ENCODE assay signal across 8 cellular contexts in the genomic region with DNA sequence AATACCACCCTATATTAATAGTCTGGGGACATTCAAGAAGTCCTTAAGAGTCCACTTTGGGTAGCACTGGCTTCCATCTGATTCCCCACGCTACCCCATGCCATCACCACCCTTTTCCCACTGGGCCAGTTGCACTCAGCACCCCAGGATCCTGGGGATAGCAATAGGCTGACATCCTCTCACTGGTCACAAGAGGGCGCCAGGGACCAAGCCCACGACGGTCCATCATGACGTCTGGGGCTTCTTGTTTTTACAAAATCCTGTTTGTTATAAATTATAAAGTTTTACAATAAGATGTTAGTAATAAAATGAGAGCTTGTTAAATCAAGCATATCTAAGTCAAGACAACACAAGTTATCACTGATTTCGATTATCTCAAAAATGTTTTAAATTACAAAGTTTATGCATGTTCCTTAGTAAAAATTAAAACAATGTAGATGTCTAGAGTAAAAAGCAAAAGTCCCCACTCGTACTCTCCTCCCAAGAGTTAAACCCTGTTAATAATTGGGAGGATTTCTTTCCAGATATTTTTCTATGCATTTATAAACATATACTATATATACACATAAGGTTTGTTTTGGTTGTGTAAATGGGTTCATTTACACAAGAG. TPM values are rescaled to one million over a fixed set of nuclear protein-coding genes. Genes with fewer than 3 reads are reported as not detected.
DNase-seq lines count a peak whose midpoint lies in the region; TF ChIP-seq lines count a peak whose summit lies in the region.

No MANE protein-coding gene starts in this region.

- peaks cover 12% of the 10 kb centered on the region for H3K27me3 Mint-ChIP-seq in osteocyte (ENCODE audit: unreplicated experiment)

- no peaks in the 10 kb centered on the region for H3K9me3 ChIP-seq in vagina

- DNase-seq in GM19240 (ENCODE audit: insufficient read length, low spot score) (peak; percentile 64), HL-60 (ENCODE audit: low read depth in 1 of 2, low spot score in 1 of 2) (peak; percentile 37 to 71), OCI-M1 (lab: John Stamatoyannopoulos, UW) (peak; percentile 73), activated T-cell treated with anti-CD3 and anti-CD28 coated beads for 48 hours (ENCODE audit: low read depth) (peak; percentile 53), fibroblast of mammary gland (ENCODE audit: low read depth) (peak; percentile 69), osteocyte (ENCODE audit: extremely low spot score, unreplicated experiment) (no peak), vagina (ENCODE audit: extremely low spot score in 2 of 2) (no peak)

- no peak for TF ChIP-seq POLR2A in vagina (IDR thresholded peaks at IDR 0.05)

- no peaks in the 10 kb centered on the region for H3K4me1 Mint-ChIP-seq in osteocyte (ENCODE audit: unreplicated experiment)

- no peak overlapping the region for H3K4me3 Mint-ChIP-seq in osteocyte (ENCODE audit: unreplicated experiment)

- H3K36me3 Mint-ChIP-seq in osteocyte (ENCODE audit: unreplicated experiment) = peaks cover 28% of the 10 kb centered on the region

- H3K4me3 ChIP-seq in HL-60 (replicated peaks; ENCODE audit: insufficient read depth, low read length) = no peak overlapping the region
- H3K4me3 ChIP-seq in fibroblast of mammary gland (ENCODE audit: control insufficient read depth, low read depth, low read length) = no peak overlapping the region
- H3K4me3 ChIP-seq in vagina = no peak overlapping the region

- TF ChIP-seq CTCF in C4-2B (conservative IDR thresholded peaks at IDR 0.05) = peak; percentile 97
- peak; percentile 81 for TF ChIP-seq CTCF in HL-60 (IDR thresholded peaks at IDR 0.05; ENCODE audit: insufficient read depth, low read length)
- TF ChIP-seq CTCF in fibroblast of mammary gland (conservative IDR thresholded peaks at IDR 0.05; ENCODE audit: control insufficient read depth, insufficient read depth, low read depth, low read length) = peak; percentile 94
- peak; percentile 95 for TF ChIP-seq CTCF in osteocyte (IDR thresholded peaks at IDR 0.05)
- peak in 2 of 3 experiments; percentile 52 to 64 for TF ChIP-seq CTCF in vagina (IDR thresholded peaks at IDR 0.05)

- intact Hi-C loops in vagina (cut with DNase I) = loop anchor here (5.0 kb wide), 1 partner anchor 75 kb away; no protein-coding TSS in a partner anchor

- H3K4me1 ChIP-seq in vagina = no peaks in the 10 kb centered on the region

- no peak overlapping the region for H3K27ac ChIP-seq in C4-2B
- H3K27ac ChIP-seq in HL-60 (replicated peaks) = no peak overlapping the region
- no peak overlapping the region for H3K27ac ChIP-seq in vagina

- no peak overlapping the region for H3K27ac Mint-ChIP-seq in osteocyte (ENCODE audit: unreplicated experiment)

- H3K27me3 ChIP-seq in HL-60 (ENCODE audit: insufficient read depth, poor library complexity, severe bottlenecking) = no peaks in the 10 kb centered on the region
- H3K27me3 ChIP-seq in vagina = no peaks in the 10 kb centered on the region

- H3K9me3 Mint-ChIP-seq in osteocyte (ENCODE audit: unreplicated experiment) = no peaks in the 10 kb centered on the region

- peaks cover 0 to 55% of the 10 kb centered on the region in 2 donors for H3K36me3 ChIP-seq in vagina

RNA-seq across cellular contexts. Expression of gene GPNMB, which starts 15.4 kb away (rescaled TPM):
- total RNA-seq in osteocyte = 97.2 and 116 TPM in 2 replicates
- total RNA-seq in vagina = 113 TPM

RNA-seq across cellular contexts. Expression of gene MALSU1, which starts 37.2 kb away (rescaled TPM):
- total RNA-seq in osteocyte (44.8 and 46.2 TPM in 2 replicates), vagina (56.7 TPM)

Comparison
In these comparisons a context has a peak if more than half of its experiments do, and no peak if none do; other contexts are left out.
1. DNase-seq: peak in GM19240 (single experiment), HL-60 (2 of 2), OCI-M1 (single experiment), activated T-cell treated with anti-CD3 and anti-CD28 coated beads for 48 hours (single experiment) and fibroblast of mammary gland (single experiment); none in osteocyte (single experiment) and vagina (0 of 2).
2. Peak in every context shown above with its lines, with median percentiles within 50 percentile points of each other: CTCF ChIP-seq.